14 cellular contexts compared by ENCODE assay signal in genomic region chr11:61794579-61794978, GRCh38. TPM values are rescaled to one million over a fixed set of nuclear protein-coding genes. Genes with fewer than 3 reads are reported as not detected.
DNase-seq lines count a peak whose midpoint lies in the region; ATAC-seq and TF ChIP-seq lines count a peak whose summit lies in the region.
"Had no signal": no experiment of that assay in that cellular context is flagged by ENCODE, and none has a peak within 500 bp of the region (broad histone marks: within the 10 kb centered on the region; RNA-seq: fewer than 3 reads in every experiment).

No MANE protein-coding gene starts in this region.

- peaks cover 24% of the 10 kb centered on the region for H3K36me3 Mint-ChIP-seq in activated naive CD8-positive, alpha-beta T cell treated with anti-CD3 and anti-CD28 coated beads, Interleukin-2, amount 10 ng/mL, durations not matched to agents 7 days and 5 days

- H3K4me3 Mint-ChIP-seq in activated naive CD8-positive, alpha-beta T cell treated with anti-CD3 and anti-CD28 coated beads, Interleukin-2, amount 10 ng/mL, durations not matched to agents 7 days and 5 days, result peak overlapping the region; percentile 46
- H3K4me3 Mint-ChIP-seq: CD14-positive monocyte had no signal

- no peaks in the 10 kb centered on the region for H3K27me3 ChIP-seq in A673 (replicated peaks; ENCODE audit: insufficient read depth, low read depth, low read length, poor library complexity)
- no peaks in the 10 kb centered on the region for H3K27me3 ChIP-seq in HCT116 (ENCODE audit: insufficient read depth, low read length)
- H3K27me3 ChIP-seq: stomach had no signal

- RAD21 ChIA-PET in HCT116 (lab: Charles Lee; ENCODE audit: low non-redundant PET in 1 of 2, low total read pairs in 2 of 2, uncharacterized antibody in 2 of 2, unreplicated experiment in 2 of 2), result no interaction called here

- H2AFZ ChIP-seq in HCT116 (ENCODE audit: low read depth, low read length, poor library complexity, severe bottlenecking), result no peak overlapping the region

- TF ChIP-seq CTCF in A673 (conservative IDR thresholded peaks at IDR 0.05; ENCODE audit: low read depth, low read length) (no peak), HCT116 (IDR thresholded peaks at IDR 0.05 in 2 of 3, conservative IDR thresholded peaks at IDR 0.05 in 1 of 3; ENCODE audit: borderline replicate concordance in 1 of 3, insufficient read depth in 1 of 3, low read depth in 2 of 3, low read length in 2 of 3) (no peak)

- 0 out of 2 replicates have a peak overlapping the region, but pooled peaks have one; percentile 20 for H3K4me2 ChIP-seq in HCT116 (ENCODE audit: low read length)

- H3K9ac ChIP-seq in HCT116 (ENCODE audit: low read length), result no peak overlapping the region

- H3K4me3 ChIP-seq in A673 (ENCODE audit: low read depth, low read length, poor library complexity, severe bottlenecking) (peak overlapping the region; percentile 17), HCT116 (replicated peaks in 1 of 2; ENCODE audit: low read depth in 1 of 2, low read length in 2 of 2) (no peak overlapping the region)

- H3K9me3 ChIP-seq in A673 (ENCODE audit: low read depth, low read length, poor library complexity, severe bottlenecking) (no peaks in the 10 kb centered on the region), HCT116 (ENCODE audit: control insufficient read depth in 1 of 2, insufficient read depth in 1 of 2, low read depth in 1 of 2, low read length in 2 of 2) (no peaks in the 10 kb centered on the region)
- H3K9me3 ChIP-seq: stomach had no signal

- H3K9me2 ChIP-seq in HCT116 (ENCODE audit: insufficient read depth), result no peaks in the 10 kb centered on the region

- POLR2A ChIA-PET in A673 (lab: Charles Lee; ENCODE audit: low non-redundant PET) (no interaction called here), HCT116 (lab: Charles Lee) (interaction anchor here (2.8 kb wide), 1 partner anchor 20 kb away, joined by 14 read pairs; no protein-coding TSS in a partner anchor)
- POLR2A ChIA-PET in activated naive CD8-positive, alpha-beta T cell treated with anti-CD3 and anti-CD28 coated beads, Interleukin-2, amount 10 ng/mL, durations not matched to agents 7 days and 5 days (lab: Charles Lee), result interaction anchor here (3.7 kb wide), 1 partner anchor 21 kb away, joined by 34 read pairs; the partner anchor contains the start of gene FADS1

- intact Hi-C loops in A673 (cut with micrococcal nuclease; ENCODE audit: unreplicated experiment) (no loop called here), HCT116 (cut with micrococcal nuclease) (no loop called here), left ventricle myocardium superior (cut with micrococcal nuclease) (loop anchor here (10.0 kb wide), 1 partner anchor 290 kb away; no protein-coding TSS in a partner anchor)

- TF ChIP-seq RAD21 in HCT116 (IDR thresholded peaks at IDR 0.05; ENCODE audit: low read depth), result no peak

- no peak for TF ChIP-seq POLR2A in HCT116 (IDR thresholded peaks at IDR 0.05; ENCODE audit: borderline replicate concordance, extremely low read depth, insufficient read depth, insufficient read length)

- H3K36me3 ChIP-seq in A673 (ENCODE audit: insufficient read depth, low read length, poor library complexity, severe bottlenecking) (peaks cover 61% of the 10 kb centered on the region), HCT116 (ENCODE audit: control insufficient read depth in 1 of 2, insufficient read depth in 2 of 2, low read length in 2 of 2) (peaks cover 15 to 52% of the 10 kb centered on the region in 2 experiments)

- no peaks in the 10 kb centered on the region for H3K9me3 Mint-ChIP-seq in activated naive CD8-positive, alpha-beta T cell treated with anti-CD3 and anti-CD28 coated beads, Interleukin-2, amount 10 ng/mL, durations not matched to agents 7 days and 5 days
- H3K9me3 Mint-ChIP-seq: CD14-positive monocyte had no signal

- peaks cover 47% of the 10 kb centered on the region for H3K4me1 Mint-ChIP-seq in activated naive CD8-positive, alpha-beta T cell treated with anti-CD3 and anti-CD28 coated beads, Interleukin-2, amount 10 ng/mL, durations not matched to agents 7 days and 5 days

- H3K27me3 Mint-ChIP-seq in activated naive CD8-positive, alpha-beta T cell treated with anti-CD3 and anti-CD28 coated beads, Interleukin-2, amount 10 ng/mL, durations not matched to agents 7 days and 5 days, result no peaks in the 10 kb centered on the region

- DNase-seq in A673 (ENCODE audit: low spot score) (no peak), HCT116 (ENCODE audit: low read depth, low spot score) (no peak), DMS114 treated with DMSO at 0.1 percent for 48 hours (lab: John Stamatoyannopoulos, UW; ENCODE audit: unreplicated experiment) (no peak), left ventricle myocardium superior (no peak)
- no peak for DNase-seq in activated naive CD8-positive, alpha-beta T cell treated with anti-CD3 and anti-CD28 coated beads, Interleukin-2, amount 10 ng/mL, durations not matched to agents 7 days and 5 days
- DNase-seq: activated naive CD4-positive, alpha-beta T cell treated with anti-CD3 and anti-CD28 coated beads, Interleukin-2, amount 50 U/mL, for 16 hours; cortex of kidney; Kasumi-1; NCI-H1930; NCI-H774; posterior cingulate gyrus; stomach had no signal

- H3K27ac ChIP-seq in A673 (ENCODE audit: low read depth, low read length, poor library complexity, severe bottlenecking), result peak overlapping the region; percentile 21
- H3K27ac ChIP-seq in HCT116 (ENCODE audit: low read depth, low read length), result no peak overlapping the region
- H3K27ac ChIP-seq: stomach had no signal

- CTCF ChIA-PET in A673 (lab: Charles Lee), result interaction anchor here (0.6 kb wide), 1 partner anchor 173 kb away, joined by 5 read pairs; the partner anchor contains the start of gene FTH1
- CTCF ChIA-PET in HCT116 (lab: Charles Lee), result no interaction called here

- peaks cover 92% of the 10 kb centered on the region for H3K79me2 ChIP-seq in HCT116 (ENCODE audit: insufficient read depth, low read length)

- H3K4me1 ChIP-seq in A673 (ENCODE audit: insufficient read depth, low read length, poor library complexity, severe bottlenecking) (peaks cover 21% of the 10 kb centered on the region), HCT116 (ENCODE audit: control insufficient read depth in 1 of 2, insufficient read depth in 2 of 2, low read length in 2 of 2) (peaks cover 4 to 16% of the 10 kb centered on the region in 2 experiments; a peak in 2 of 4 replicates)

- BruUV-seq in A673 (replicated peaks; lab: Mats Ljungman, UMichigan), result no TSS peak
- no TSS peak for BruUV-seq in HCT116 (replicated peaks; lab: Mats Ljungman, UMichigan)

- H4K20me1 ChIP-seq in HCT116 (ENCODE audit: insufficient read depth), result peaks cover 10% of the 10 kb centered on the region; the same call in 1 of the 2 replicates

- no peak for ATAC-seq in HCT116
- ATAC-seq in activated naive CD8-positive, alpha-beta T cell treated with anti-CD3 and anti-CD28 coated beads, Interleukin-2, amount 10 ng/mL, durations not matched to agents 7 days and 5 days (ENCODE audit: low read depth), result no peak
- no peak for ATAC-seq in left ventricle myocardium superior
- ATAC-seq in HG03159 (IDR thresholded peaks at IDR 0.05; ENCODE audit: unreplicated experiment), result no peak

- no peak overlapping the region for H3K27ac Mint-ChIP-seq in activated naive CD8-positive, alpha-beta T cell treated with anti-CD3 and anti-CD28 coated beads, Interleukin-2, amount 10 ng/mL, durations not matched to agents 7 days and 5 days

TF ChIP-seq in HCT116, 20 proteins besides CTCF, POLR2A, EP300 and RAD21:
- TF ChIP-seq SP1 (IDR thresholded peaks at IDR 0.05; ENCODE audit: low read depth) (no peak), POLR2AphosphoS5 (IDR thresholded peaks at IDR 0.05; ENCODE audit: low read depth, low read length) (no peak), ZNF274 (IDR thresholded peaks at IDR 0.05; ENCODE audit: low read depth, low read length) (no peak), FOSL1 (IDR thresholded peaks at IDR 0.05; ENCODE audit: low read depth) (no peak), ELF1 (IDR thresholded peaks at IDR 0.05; ENCODE audit: borderline replicate concordance, low read depth) (no peak), CEBPB (IDR thresholded peaks at IDR 0.05; ENCODE audit: low read depth) (no peak), EZH2phosphoT487 (IDR thresholded peaks at IDR 0.05; ENCODE audit: borderline replicate concordance) (no peak), ZFX (IDR thresholded peaks at IDR 0.05) (no peak), SIN3A (IDR thresholded peaks at IDR 0.05; ENCODE audit: low read depth) (no peak)
- TF ChIP-seq, protein P1, sequence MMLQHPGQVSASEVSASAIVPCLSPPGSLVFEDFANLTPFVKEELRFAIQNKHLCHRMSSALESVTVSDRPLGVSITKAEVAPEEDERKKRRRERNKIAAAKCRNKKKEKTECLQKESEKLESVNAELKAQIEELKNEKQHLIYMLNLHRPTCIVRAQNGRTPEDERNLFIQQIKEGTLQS (IDR thresholded peaks at IDR 0.05), result no peak
TF ChIP-seq in HCT116: peak in this region for 0.

RNA-seq across cellular contexts. Expression of gene FEN1, which starts 1.9 kb away (rescaled TPM):
- total RNA-seq in A673 (2021) (140 and 152 TPM in 2 replicates), HCT116 (2021; ENCODE audit: unreplicated experiment) (89.5 TPM), left ventricle myocardium superior (6.4 TPM)
- 53.8 and 55.2 TPM in 2 replicates for polyA plus RNA-seq in HCT116 (2012)
- total RNA-seq in activated naive CD8-positive, alpha-beta T cell treated with anti-CD3 and anti-CD28 coated beads, Interleukin-2, amount 10 ng/mL, durations not matched to agents 7 days and 5 days, result 10 to 100 TPM; 87.1 to 88.7 TPM

RNA-seq across cellular contexts. Expression of gene TMEM258, which starts 2.2 kb away (rescaled TPM):
- total RNA-seq in A673 (2021) (138 and 139 TPM in 2 replicates), HCT116 (2021; ENCODE audit: unreplicated experiment) (160 TPM), left ventricle myocardium superior (130 TPM)
- polyA plus RNA-seq in HCT116 (2012), result 403 and 404 TPM in 2 replicates
- total RNA-seq in activated naive CD8-positive, alpha-beta T cell treated with anti-CD3 and anti-CD28 coated beads, Interleukin-2, amount 10 ng/mL, durations not matched to agents 7 days and 5 days, result 100 to 1,000 TPM; 127 to 140 TPM

RNA-seq across cellular contexts. Expression of gene FADS1, which starts 22.2 kb away (rescaled TPM):
- 442 and 490 TPM in 2 replicates for total RNA-seq in A673 (2021)
- total RNA-seq in HCT116 (2021; ENCODE audit: unreplicated experiment), result 56.6 TPM
- polyA plus RNA-seq in HCT116 (2012), result 28.8 and 36.3 TPM in 2 replicates
- 10 to 100 TPM; 53.2 to 54.7 TPM for total RNA-seq in activated naive CD8-positive, alpha-beta T cell treated with anti-CD3 and anti-CD28 coated beads, Interleukin-2, amount 10 ng/mL, durations not matched to agents 7 days and 5 days
- total RNA-seq in left ventricle myocardium superior, result 26.3 TPM

RNA-seq across cellular contexts. Expression of gene FADS2, which starts 33.5 kb away (rescaled TPM):
- total RNA-seq in A673 (2021) (1,097 and 1,272 TPM in 2 replicates), HCT116 (2021; ENCODE audit: unreplicated experiment) (17.1 TPM), left ventricle myocardium superior (24.7 TPM)
- polyA plus RNA-seq in HCT116 (2012), result 17.3 and 18.8 TPM in 2 replicates
- 100 to 1,000 TPM; 245 to 280 TPM for total RNA-seq in activated naive CD8-positive, alpha-beta T cell treated with anti-CD3 and anti-CD28 coated beads, Interleukin-2, amount 10 ng/mL, durations not matched to agents 7 days and 5 days

RNA-seq across cellular contexts. Expression of gene MYRF, which starts 42.1 kb away (rescaled TPM):
- total RNA-seq in A673 (2021), result 11.2 and 14.6 TPM in 2 replicates
- 52.3 TPM for total RNA-seq in HCT116 (2021; ENCODE audit: unreplicated experiment)
- 49.0 and 50.1 TPM in 2 replicates for polyA plus RNA-seq in HCT116 (2012)
- 1 to 10 TPM; 3.4 TPM for total RNA-seq in activated naive CD8-positive, alpha-beta T cell treated with anti-CD3 and anti-CD28 coated beads, Interleukin-2, amount 10 ng/mL, durations not matched to agents 7 days and 5 days
- 2.1 TPM for total RNA-seq in left ventricle myocardium superior

Comparison
In these comparisons a context has a peak if more than half of its experiments do, and no peak if none do; other contexts are left out.
1. RNA of gene FEN1, which starts 1.9 kb away (total RNA-seq): 140 to 152 TPM in A673, 89.5 TPM in HCT116 (single experiment) and 87.1 to 88.7 TPM in activated naive CD8-positive, alpha-beta T cell treated with anti-CD3 and anti-CD28 coated beads, Interleukin-2, amount 10 ng/mL, durations not matched to agents 7 days and 5 days; 6.4 TPM in left ventricle myocardium superior (single experiment); every median in the first group is over 10 times any median in the second.